ENCODE assay signal across 8 cellular contexts in the genomic region with DNA sequence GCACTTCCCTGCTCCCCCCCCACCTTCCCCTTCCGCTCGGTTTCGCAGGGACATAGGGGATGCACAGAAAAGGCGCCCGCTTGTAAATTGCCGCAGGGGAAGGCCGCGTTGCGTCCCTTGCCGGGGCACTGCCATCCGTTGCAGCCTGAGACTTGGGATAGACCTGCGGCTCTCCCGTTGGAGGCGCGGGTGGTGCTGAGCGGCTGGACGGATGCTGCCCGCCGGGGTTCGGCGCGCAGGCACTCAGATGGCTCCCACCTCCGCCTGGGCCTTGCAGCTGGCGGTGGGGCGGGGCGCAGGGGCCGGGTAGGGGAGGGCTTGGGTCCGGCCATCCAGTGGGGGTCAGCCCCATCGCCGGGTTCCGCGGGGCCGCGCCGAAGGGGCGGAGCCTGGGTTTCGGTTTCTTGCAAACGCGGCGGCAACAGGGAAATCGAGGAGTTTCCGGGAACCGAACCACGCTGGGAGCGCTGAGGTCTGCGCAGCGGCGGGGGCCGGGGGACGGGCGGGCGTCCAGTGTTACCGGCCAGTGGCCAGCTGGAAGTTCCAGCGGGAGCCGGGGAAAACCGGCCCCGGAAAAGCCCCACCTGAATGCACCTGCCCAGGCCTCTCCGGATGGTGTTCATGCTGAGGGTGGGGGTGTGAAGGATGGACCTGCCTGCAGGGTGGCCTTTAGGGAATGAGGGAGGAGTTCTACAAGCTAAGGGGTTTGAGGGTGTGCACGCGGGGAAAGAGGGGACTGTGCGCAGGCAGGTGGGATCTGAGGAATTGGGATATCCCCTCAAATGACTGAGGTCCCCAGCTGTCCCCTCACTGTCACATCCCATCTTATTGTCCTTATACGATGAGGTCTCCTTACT. TPM values are rescaled to one million over a fixed set of nuclear protein-coding genes. Genes with fewer than 3 reads are reported as not detected.
DNase-seq lines count a peak whose midpoint lies in the region; TF ChIP-seq lines count a peak whose summit lies in the region.

No MANE protein-coding gene starts in this region.

- peak overlapping the region; percentile 98 for H3K27ac Mint-ChIP-seq in HFFc6
- H3K27ac Mint-ChIP-seq in activated CD4-positive, alpha-beta T cell treated with anti-CD3 and anti-CD28 coated beads, Interleukin-2, amount 10 ng/mL, durations not matched to agents 24 days and 14 days, result peak overlapping the region; percentile 97

- H3K4me3 Mint-ChIP-seq in HFFc6, result peak overlapping the region; percentile 88
- peak overlapping the region; percentile 89 for H3K4me3 Mint-ChIP-seq in activated CD4-positive, alpha-beta T cell treated with anti-CD3 and anti-CD28 coated beads, Interleukin-2, amount 10 ng/mL, durations not matched to agents 24 days and 14 days

- DNase-seq in NCI-H748 (lab: John Stamatoyannopoulos, UW; ENCODE audit: unreplicated experiment) (peak; percentile 86), NCI-H748 treated with DMSO at 0.1 percent for 48 hours (lab: John Stamatoyannopoulos, UW) (no peak), HFFc6 (peak; percentile 70), NCI-H1105 treated with DMSO at 0.1 percent for 48 hours (lab: John Stamatoyannopoulos, UW) (peak; percentile 28), lower leg skin (ENCODE audit: low spot score in 2 of 2) (peak; percentile 83 to 97)
- peak; percentile 94 for DNase-seq in activated CD4-positive, alpha-beta T cell treated with anti-CD3 and anti-CD28 coated beads, Interleukin-2, amount 10 ng/mL, durations not matched to agents 24 days and 14 days
- peak; percentile 42 for DNase-seq in effector CD4-positive, alpha-beta T cell
- DNase-seq in stimulated activated CD8-positive, alpha-beta memory T cell treated with anti-CD3 and anti-CD28 coated beads, Interleukin-15, amount 100 ng/mL, for 48 hours (ENCODE audit: low read depth in 2 of 2), result peak; percentile 56 to 60

- H3K27me3 Mint-ChIP-seq in HFFc6 (ENCODE audit: insufficient read depth), result peaks cover 4% of the 10 kb centered on the region
- H3K27me3 Mint-ChIP-seq in activated CD4-positive, alpha-beta T cell treated with anti-CD3 and anti-CD28 coated beads, Interleukin-2, amount 10 ng/mL, durations not matched to agents 24 days and 14 days, result no peaks in the 10 kb centered on the region

- H3K36me3 Mint-ChIP-seq in HFFc6 (ENCODE audit: low read depth), result no peaks in the 10 kb centered on the region
- no peaks in the 10 kb centered on the region for H3K36me3 Mint-ChIP-seq in activated CD4-positive, alpha-beta T cell treated with anti-CD3 and anti-CD28 coated beads, Interleukin-2, amount 10 ng/mL, durations not matched to agents 24 days and 14 days (ENCODE audit: low read depth)

- intact Hi-C loops in activated CD4-positive, alpha-beta T cell treated with anti-CD3 and anti-CD28 coated beads, Interleukin-2, amount 10 ng/mL, durations not matched to agents 24 days and 14 days (cut with micrococcal nuclease), result loop anchor here (1.0 to 10.0 kb wide), 4 partner anchors 72 to 382 kb away; a partner anchor contains a TSS
- intact Hi-C loops in lower leg skin (cut with DNase I; ENCODE audit: low total_unique reads), result no loop called here

- TF ChIP-seq CTCF in HFFc6 (IDR thresholded peaks at IDR 0.05), result no peak
- TF ChIP-seq CTCF in lower leg skin (IDR thresholded peaks at IDR 0.05), result no peak

- TF ChIP-seq POLR2A in lower leg skin (IDR thresholded peaks at IDR 0.05), result no peak

- H3K4me3 ChIP-seq in lower leg skin (ENCODE audit: low read depth, poor library complexity, severe bottlenecking), result peak overlapping the region; percentile 56

- no peaks in the 10 kb centered on the region for H3K9me3 Mint-ChIP-seq in HFFc6
- H3K9me3 Mint-ChIP-seq in activated CD4-positive, alpha-beta T cell treated with anti-CD3 and anti-CD28 coated beads, Interleukin-2, amount 10 ng/mL, durations not matched to agents 24 days and 14 days, result no peaks in the 10 kb centered on the region

- WGBS in lower leg skin, 2 donors, result 3 to 13% methylated on average over 10 to 35 of the region's 62 CpGs

- peaks cover 60% of the 10 kb centered on the region for H3K4me1 Mint-ChIP-seq in HFFc6 (ENCODE audit: low read depth)
- peaks cover 74% of the 10 kb centered on the region for H3K4me1 Mint-ChIP-seq in activated CD4-positive, alpha-beta T cell treated with anti-CD3 and anti-CD28 coated beads, Interleukin-2, amount 10 ng/mL, durations not matched to agents 24 days and 14 days

RNA-seq across cellular contexts. Expression of a gene that starts 6.3 kb away (rescaled TPM):
- 10 to 100 TPM in 5 of 6 experiments, 1 to 10 TPM in 1; 9.8 to 19.7 (median 17.3) TPM for total RNA-seq in HFFc6 (2021; fragmentation: NEBNext Ultra II Directional; extraction: Animal tissue kit (Norgen Biotek cat#: 25700))
- total RNA-seq in activated CD4-positive, alpha-beta T cell treated with anti-CD3 and anti-CD28 coated beads, Interleukin-2, amount 10 ng/mL, durations not matched to agents 24 days and 14 days, result 167 and 181 TPM in 2 replicates
- 10 to 100 TPM in 3 of 4 donors, 1 to 10 TPM in 1; 9.6 to 15.0 (median 14.5) TPM for total RNA-seq in lower leg skin

RNA-seq across cellular contexts. Expression of a gene that starts 46.5 kb away (rescaled TPM):
- not detected for total RNA-seq in HFFc6 (2021; fragmentation: NEBNext Ultra II Directional; extraction: Animal tissue kit (Norgen Biotek cat#: 25700))
- 7.0 and 7.1 TPM in 2 replicates for total RNA-seq in activated CD4-positive, alpha-beta T cell treated with anti-CD3 and anti-CD28 coated beads, Interleukin-2, amount 10 ng/mL, durations not matched to agents 24 days and 14 days
- not detected for total RNA-seq in lower leg skin

RNA-seq across cellular contexts. Expression of a gene that starts 59.9 kb away (rescaled TPM):
- total RNA-seq in HFFc6 (2021; fragmentation: NEBNext Ultra II Directional; extraction: Animal tissue kit (Norgen Biotek cat#: 25700)), result 10 to 100 TPM; 11.6 to 27.7 (median 12.8) TPM
- total RNA-seq in activated CD4-positive, alpha-beta T cell treated with anti-CD3 and anti-CD28 coated beads, Interleukin-2, amount 10 ng/mL, durations not matched to agents 24 days and 14 days, result 37.4 and 39.5 TPM in 2 replicates
- 10 to 100 TPM; 21.7 to 37.1 (median 24.6) TPM for total RNA-seq in lower leg skin
